In the genomic region with DNA sequence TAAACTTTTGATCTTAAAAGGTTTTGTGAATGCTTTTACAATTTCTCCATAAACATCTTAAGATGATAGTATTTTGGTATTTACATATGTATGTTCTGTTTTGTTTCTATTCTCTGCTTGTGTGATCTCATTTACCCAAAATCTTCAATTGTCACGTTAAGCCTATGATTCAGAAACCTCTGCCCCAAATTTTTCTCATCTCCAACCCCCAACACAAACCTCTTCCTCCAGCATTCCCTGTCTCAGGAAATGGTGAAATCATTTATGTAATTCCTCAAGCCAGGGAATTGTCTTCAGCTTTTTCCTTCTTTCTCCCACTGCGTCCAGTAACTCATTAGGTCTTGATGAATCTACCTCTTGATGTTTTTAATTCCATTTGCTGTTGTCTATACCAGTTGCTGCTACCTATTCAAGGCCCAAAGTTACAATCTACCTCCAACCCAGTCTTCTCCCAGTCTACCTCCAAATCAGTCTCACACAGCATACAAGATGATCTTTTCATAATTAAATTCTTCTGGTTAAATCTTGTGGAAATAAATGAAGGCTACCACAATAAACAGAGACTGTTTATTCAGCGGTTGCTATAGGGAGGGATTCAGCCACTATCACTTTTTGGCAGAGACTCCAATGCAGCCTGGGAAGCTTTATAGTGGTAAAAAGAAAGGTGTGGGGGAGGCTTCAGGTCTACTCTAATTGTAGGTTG, we compare ENCODE assay signal across 1 cellular context.
TF ChIP-seq lines count a peak whose summit lies in the region.

No MANE protein-coding gene starts in this region.

TF ChIP-seq in K562, 482 proteins besides CTCF, POLR2A, EP300 and RAD21:
- TF ChIP-seq MED1 (CRISPR knock-in tag; IDR thresholded peaks at IDR 0.05; ENCODE audit: borderline replicate concordance) (no peak), FOXJ3 (CRISPR knock-in tag; IDR thresholded peaks at IDR 0.05) (peak; percentile 49; the same call in 1 of the 2 replicates), SLC30A9 (CRISPR knock-in tag; IDR thresholded peaks at IDR 0.05) (no peak), FOXJ2 (tag; IDR thresholded peaks at IDR 0.05) (peak; percentile 92), TSC22D4 (tag; IDR thresholded peaks at IDR 0.05) (no peak), ZNF175 (CRISPR knock-in tag; IDR thresholded peaks at IDR 0.05; ENCODE audit: low read depth) (no peak), SRSF3 (IDR thresholded peaks at IDR 0.05; ENCODE audit: insufficient read depth, low read length) (no peak), CBX1 (IDR thresholded peaks at IDR 0.05; ENCODE audit: low read depth) (no peak), PHTF2 (CRISPR knock-in tag; IDR thresholded peaks at IDR 0.05) (no peak), PHF21A (IDR thresholded peaks at IDR 0.05; ENCODE audit: borderline replicate concordance, low read depth) (no peak)
- TF ChIP-seq, protein P1, sequence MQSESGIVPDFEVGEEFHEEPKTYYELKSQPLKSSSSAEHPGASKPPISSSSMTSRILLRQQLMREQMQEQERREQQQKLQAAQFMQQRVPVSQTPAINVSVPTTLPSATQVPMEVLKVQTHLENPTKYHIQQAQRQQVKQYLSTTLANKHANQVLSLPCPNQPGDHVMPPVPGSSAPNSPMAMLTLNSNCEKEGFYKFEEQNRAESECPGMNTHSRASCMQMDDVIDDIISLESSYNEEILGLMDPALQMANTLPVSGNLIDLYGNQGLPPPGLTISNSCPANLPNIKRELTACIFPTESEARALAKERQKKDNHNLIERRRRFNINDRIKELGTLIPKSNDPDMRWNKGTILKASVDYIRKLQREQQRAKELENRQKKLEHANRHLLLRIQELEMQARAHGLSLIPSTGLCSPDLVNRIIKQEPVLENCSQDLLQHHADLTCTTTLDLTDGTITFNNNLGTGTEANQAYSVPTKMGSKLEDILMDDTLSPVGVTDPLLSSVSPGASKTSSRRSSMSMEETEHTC (IDR thresholded peaks at IDR 0.05) = no peak
- TF ChIP-seq, protein P2, sequence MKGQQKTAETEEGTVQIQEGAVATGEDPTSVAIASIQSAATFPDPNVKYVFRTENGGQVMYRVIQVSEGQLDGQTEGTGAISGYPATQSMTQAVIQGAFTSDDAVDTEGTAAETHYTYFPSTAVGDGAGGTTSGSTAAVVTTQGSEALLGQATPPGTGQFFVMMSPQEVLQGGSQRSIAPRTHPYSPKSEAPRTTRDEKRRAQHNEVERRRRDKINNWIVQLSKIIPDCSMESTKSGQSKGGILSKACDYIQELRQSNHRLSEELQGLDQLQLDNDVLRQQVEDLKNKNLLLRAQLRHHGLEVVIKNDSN (CRISPR knock-in tag; IDR thresholded peaks at IDR 0.05) = no peak
